8 cellular contexts compared by ENCODE assay signal in genomic region chr10:110803239-110803593, GRCh38.
A peak's percentile ranks its signal among the peaks of the same experiment; 100 is the strongest.
DNase-seq lines count a peak whose midpoint lies in the region; ATAC-seq lines count a peak whose summit lies in the region.

No MANE protein-coding gene starts in this region.

- peaks cover 35% of the 10 kb centered on the region for H3K4me1 Mint-ChIP-seq in activated CD4-positive, alpha-beta T cell treated with anti-CD3 and anti-CD28 coated beads, Interleukin-2, amount 10 ng/mL, durations not matched to agents 7 days and 5 days

- no peaks in the 10 kb centered on the region for H3K79me1 ChIP-seq in mesendoderm (ENCODE audit: low read length)

- CTCF ChIA-PET in activated CD4-positive, alpha-beta T cell treated with anti-CD3 and anti-CD28 coated beads, Interleukin-2, amount 10 ng/mL, durations not matched to agents 7 days and 5 days (lab: Charles Lee): interaction anchor here (0.9 to 3.3 kb wide), 16 partner anchors 8 to 131 kb away, joined by 3 to 17 read pairs (median 4); partner anchors contain the start of genes BBIP1 and SHOC2

- H3K4me3 Mint-ChIP-seq in activated CD4-positive, alpha-beta T cell treated with anti-CD3 and anti-CD28 coated beads, Interleukin-2, amount 10 ng/mL, durations not matched to agents 7 days and 5 days: no peak overlapping the region

- H3K27me3 Mint-ChIP-seq in activated CD4-positive, alpha-beta T cell treated with anti-CD3 and anti-CD28 coated beads, Interleukin-2, amount 10 ng/mL, durations not matched to agents 7 days and 5 days: no peaks in the 10 kb centered on the region

- no peak overlapping the region for H2BK15ac ChIP-seq in mesendoderm (replicated peaks; ENCODE audit: low read depth)

- no peak overlapping the region for H3K4me2 ChIP-seq in mesendoderm (ENCODE audit: low read length)

- no peak for DNase-seq in activated CD4-positive, alpha-beta T cell treated with anti-CD3 and anti-CD28 coated beads, Interleukin-2, amount 10 ng/mL, durations not matched to agents 7 days and 5 days
- no peak for DNase-seq in activated CD4-positive, alpha-beta T cell treated with anti-CD3 and anti-CD28 coated beads, Interleukin-2, amount 50 U/mL, for 1 hour
- DNase-seq in amniotic epithelial cell (ENCODE audit: low read depth) (peak; percentile 32), mesendoderm (no peak), NCI-H524 (lab: John Stamatoyannopoulos, UW) (no peak), activated gamma-delta T cell (lab: John Stamatoyannopoulos, UW) (no peak)

- H3K4me3 ChIP-seq in thymus (ENCODE audit: low read length) (no peak overlapping the region), mesendoderm (ENCODE audit: low read length) (no peak overlapping the region)

- H2AK5ac ChIP-seq in mesendoderm (ENCODE audit: low read length): no peak overlapping the region

- H3K9me3 ChIP-seq in thymus (ENCODE audit: control insufficient read depth): no peaks in the 10 kb centered on the region

- no peaks in the 10 kb centered on the region for H3K27me3 ChIP-seq in thymus (ENCODE audit: control insufficient read depth, insufficient read depth)
- H3K27me3 ChIP-seq in mesendoderm (ENCODE audit: insufficient read depth, low read length, poor library complexity): no peaks in the 10 kb centered on the region

- POLR2A ChIA-PET in activated CD4-positive, alpha-beta T cell treated with anti-CD3 and anti-CD28 coated beads, Interleukin-2, amount 10 ng/mL, durations not matched to agents 7 days and 5 days (lab: Charles Lee): no interaction called here

- H4K5ac ChIP-seq in mesendoderm (ENCODE audit: low read length): no peak overlapping the region

- no peaks in the 10 kb centered on the region for H3K79me2 ChIP-seq in mesendoderm (ENCODE audit: control insufficient read depth, insufficient read depth, low read length)

- H3K56ac ChIP-seq in mesendoderm (ENCODE audit: low read length): no peak overlapping the region

- H2BK5ac ChIP-seq in mesendoderm (ENCODE audit: low read length): no peak overlapping the region

- H3K9ac ChIP-seq in mesendoderm (ENCODE audit: low read length): no peak overlapping the region

- H3K36me3 Mint-ChIP-seq in activated CD4-positive, alpha-beta T cell treated with anti-CD3 and anti-CD28 coated beads, Interleukin-2, amount 10 ng/mL, durations not matched to agents 7 days and 5 days (ENCODE audit: low read depth): peaks cover 3% of the 10 kb centered on the region

- no peak overlapping the region for H4K8ac ChIP-seq in mesendoderm (ENCODE audit: low read depth, low read length)

- no peaks in the 10 kb centered on the region for H3K36me3 ChIP-seq in thymus (ENCODE audit: control insufficient read depth, insufficient read depth)
- no peaks in the 10 kb centered on the region for H3K36me3 ChIP-seq in mesendoderm (ENCODE audit: control insufficient read depth, insufficient read depth, low read length)

- peak; percentile 40 for ATAC-seq in HG03060 (IDR thresholded peaks at IDR 0.05; ENCODE audit: low read depth, unreplicated experiment)

- H2BK120ac ChIP-seq in mesendoderm (ENCODE audit: low read depth, low read length): no peak overlapping the region

- peaks cover 17% of the 10 kb centered on the region for H3K4me1 ChIP-seq in thymus (ENCODE audit: control insufficient read depth, insufficient read depth, low read length)
- no peaks in the 10 kb centered on the region for H3K4me1 ChIP-seq in mesendoderm (ENCODE audit: control insufficient read depth, low read depth, low read length)

- H3K9me3 Mint-ChIP-seq in activated CD4-positive, alpha-beta T cell treated with anti-CD3 and anti-CD28 coated beads, Interleukin-2, amount 10 ng/mL, durations not matched to agents 7 days and 5 days: no peaks in the 10 kb centered on the region

- H3K4ac ChIP-seq in mesendoderm (ENCODE audit: low read depth, low read length): no peak overlapping the region

- WGBS in thymus: 70% methylated on average over 5 of the region's 5 CpGs
- no CpG with 5 or more reads among the region's 5 CpGs for WGBS in mesendoderm (ENCODE audit: extremely low coverage, insufficient coverage, low lambda C conversion rate)

- H3K27ac ChIP-seq in thymus (ENCODE audit: low read depth) (peak overlapping the region; percentile 8), mesendoderm (ENCODE audit: low read depth, low read length) (no peak overlapping the region)

- H3K18ac ChIP-seq in mesendoderm (ENCODE audit: low read length): no peak overlapping the region

- H3K23ac ChIP-seq in mesendoderm (ENCODE audit: low read length): no peak overlapping the region

- peak overlapping the region; percentile 92 for H3K27ac Mint-ChIP-seq in activated CD4-positive, alpha-beta T cell treated with anti-CD3 and anti-CD28 coated beads, Interleukin-2, amount 10 ng/mL, durations not matched to agents 7 days and 5 days
